In genomic region chr19:45528149-45528743, GRCh38 we compare ENCODE assay signal across 1 cellular context.
A peak's percentile ranks its signal among the peaks of the same experiment; 100 is the strongest.
TF ChIP-seq lines count a peak whose summit lies in the region.

No MANE protein-coding gene starts in this region.

TF ChIP-seq in IMR-90, 13 proteins besides CTCF, POLR2A, EP300 and RAD21:
- TF ChIP-seq BHLHE40 (IDR thresholded peaks at IDR 0.05; ENCODE audit: low read depth, low read length), result peak; percentile 36; the same call in 1 of the 2 replicates
- no peak for TF ChIP-seq MAZ (IDR thresholded peaks at IDR 0.05; ENCODE audit: borderline replicate concordance, low read depth, low read length)
